ENCODE assay signal across 24 cellular contexts in genomic region chr16:11326084-11326736, GRCh38. TPM values are rescaled to one million over a fixed set of nuclear protein-coding genes. Genes with fewer than 3 reads are reported as not detected.
DNase-seq lines count a peak whose midpoint lies in the region; ATAC-seq, FAIRE-seq and TF ChIP-seq lines count a peak whose summit lies in the region.
"Had no signal": no experiment of that assay in that cellular context is flagged by ENCODE, and none has a peak within 500 bp of the region (broad histone marks: within the 10 kb centered on the region; RNA-seq: fewer than 3 reads in every experiment).

No MANE protein-coding gene starts in this region.

- peaks cover 35% of the 10 kb centered on the region for H3K4me1 Mint-ChIP-seq in activated T-helper 17 cell treated with anti-CD3 and anti-CD28 coated beads, Interleukin-2, amount 50 U/mL, for 72 hours

- H3K9ac ChIP-seq in mesendoderm (ENCODE audit: low read length) = no peak overlapping the region
- no peak overlapping the region for H3K9ac ChIP-seq in Karpas-422 (ENCODE audit: low read length)
- H3K9ac ChIP-seq: KMS-11 had no signal

- no peak for TF ChIP-seq POLR2A in GM12892 (IDR thresholded peaks at IDR 0.05; ENCODE audit: low read depth, low read length)

- H2BK120ac ChIP-seq in mesendoderm (ENCODE audit: low read depth, low read length) = no peak overlapping the region

- no peak overlapping the region for H4K8ac ChIP-seq in mesendoderm (ENCODE audit: low read depth, low read length)

- DNase-seq in AG10803 (ENCODE audit: low read depth) (peak; percentile 26), GM12892 (ENCODE audit: insufficient read length) (no peak), mesendoderm (no peak), midbrain (lab: John Stamatoyannopoulos, UW) (no peak), NCI-H748 (lab: John Stamatoyannopoulos, UW; ENCODE audit: unreplicated experiment) (no peak), Karpas-422 (no peak), NCI-H446 (lab: John Stamatoyannopoulos, UW) (no peak)
- DNase-seq: activated CD4-positive, alpha-beta T cell treated with anti-CD3 and anti-CD28 coated beads, Interleukin-2, amount 50 U/mL, for 1 hour; activated effector memory CD4-positive, alpha-beta T cell treated with Interleukin-2 at 50 U/mL for 16 hours; BE2C; cortex of kidney; DMS153; islet precursor cell; NCI-H1436; NCI-H345; pancreas; Right ventricle myocardium superior; small intestine; stomach had no signal

- H4K20me1 ChIP-seq in Karpas-422 (ENCODE audit: insufficient read depth, low read depth, low read length) = peaks cover 7% of the 10 kb centered on the region

- H3K4ac ChIP-seq in mesendoderm (ENCODE audit: low read depth, low read length) = peak overlapping the region; percentile 40

- FAIRE-seq in GM12892 (lab: Jason Lieb, UNC) = peak; percentile 5
- FAIRE-seq: pancreas, small intestine had no signal

- H3K27me3 Mint-ChIP-seq in activated T-helper 17 cell treated with anti-CD3 and anti-CD28 coated beads, Interleukin-2, amount 50 U/mL, for 72 hours = no peaks in the 10 kb centered on the region

- H3K23ac ChIP-seq in mesendoderm (ENCODE audit: low read length) = no peak overlapping the region

- no peak overlapping the region for H2AFZ ChIP-seq in Karpas-422 (ENCODE audit: low read length)

- peak; percentile 2 for ATAC-seq in activated T-helper 17 cell treated with anti-CD3 and anti-CD28 coated beads, Interleukin-2, amount 50 U/mL, for 72 hours (replicated peaks)
- ATAC-seq: esophagus mucosa, heart left ventricle had no signal

- no peaks in the 10 kb centered on the region for H3K9me3 Mint-ChIP-seq in activated T-helper 17 cell treated with anti-CD3 and anti-CD28 coated beads, Interleukin-2, amount 50 U/mL, for 72 hours

- H2AK5ac ChIP-seq in mesendoderm (ENCODE audit: low read length) = no peak overlapping the region

- H3K4me2 ChIP-seq in mesendoderm (ENCODE audit: low read length) (no peak overlapping the region), Karpas-422 (ENCODE audit: low read depth, low read length, poor library complexity, severe bottlenecking) (no peak overlapping the region)

- H3K9me3 ChIP-seq in Karpas-422 (ENCODE audit: low read length) = no peaks in the 10 kb centered on the region
- H3K9me3 ChIP-seq: BE2C, heart left ventricle, pancreas, stomach had no signal

- H3K36me3 ChIP-seq in mesendoderm (ENCODE audit: control insufficient read depth, insufficient read depth, low read length) (no peaks in the 10 kb centered on the region), Karpas-422 (ENCODE audit: insufficient read depth, low read length) (no peaks in the 10 kb centered on the region)
- H3K36me3 ChIP-seq: BE2C, heart left ventricle, pancreas, stomach had no signal

- H3K4me1 ChIP-seq in mesendoderm (ENCODE audit: control insufficient read depth, low read depth, low read length) = peaks cover 2% of the 10 kb centered on the region
- peaks cover 41% of the 10 kb centered on the region for H3K4me1 ChIP-seq in Karpas-422 (ENCODE audit: low read length)
- H3K4me1 ChIP-seq: BE2C, pancreas had no signal

- H3K4me3 ChIP-seq in AG10803 (ENCODE audit: low read length) (no peak overlapping the region), mesendoderm (ENCODE audit: low read length) (no peak overlapping the region), Karpas-422 (ENCODE audit: low read length) (no peak overlapping the region)
- H3K4me3 ChIP-seq: heart left ventricle, pancreas, stomach had no signal

- H2BK15ac ChIP-seq in mesendoderm (replicated peaks; ENCODE audit: low read depth) = no peak overlapping the region

- WGBS in mesendoderm (ENCODE audit: extremely low coverage, insufficient coverage, low lambda C conversion rate) = no CpG with 5 or more reads among the region's 9 CpGs

- no peak overlapping the region for H3K27ac ChIP-seq in mesendoderm (ENCODE audit: low read depth, low read length)
- H3K27ac ChIP-seq in Karpas-422 (ENCODE audit: low read length) = no peak overlapping the region
- H3K27ac ChIP-seq: pancreas had no signal

- H3K9me2 ChIP-seq in Karpas-422 (replicated peaks; ENCODE audit: insufficient read depth, low read length) = no peaks in the 10 kb centered on the region

- no peak overlapping the region for H3K27ac Mint-ChIP-seq in activated T-helper 17 cell treated with anti-CD3 and anti-CD28 coated beads, Interleukin-2, amount 50 U/mL, for 72 hours

- no peak overlapping the region for H4K5ac ChIP-seq in mesendoderm (ENCODE audit: low read length)

- H2BK5ac ChIP-seq in mesendoderm (ENCODE audit: low read length) = no peak overlapping the region

- H3K27me3 ChIP-seq in mesendoderm (ENCODE audit: insufficient read depth, low read length, poor library complexity) (no peaks in the 10 kb centered on the region), Karpas-422 (ENCODE audit: low read length) (peaks cover 3% of the 10 kb centered on the region; the same call in 1 of the 2 replicates)
- H3K27me3 ChIP-seq: BE2C, heart left ventricle, pancreas, stomach had no signal

- H3K4me3 Mint-ChIP-seq in activated T-helper 17 cell treated with anti-CD3 and anti-CD28 coated beads, Interleukin-2, amount 50 U/mL, for 72 hours = no peak overlapping the region

- no peak for TF ChIP-seq CTCF in AG10803 (conservative IDR thresholded peaks at IDR 0.05; ENCODE audit: low read length)

- H3K56ac ChIP-seq in mesendoderm (ENCODE audit: low read length) = peak overlapping the region; percentile 37

- H3K79me1 ChIP-seq in mesendoderm (ENCODE audit: low read length) = no peaks in the 10 kb centered on the region

- H3K79me2 ChIP-seq in mesendoderm (ENCODE audit: control insufficient read depth, insufficient read depth, low read length) (no peaks in the 10 kb centered on the region), Karpas-422 (ENCODE audit: low read length) (no peaks in the 10 kb centered on the region)

- H3K18ac ChIP-seq in mesendoderm (ENCODE audit: low read length) = peak overlapping the region; percentile 22

- H3K36me3 Mint-ChIP-seq in activated T-helper 17 cell treated with anti-CD3 and anti-CD28 coated beads, Interleukin-2, amount 50 U/mL, for 72 hours (ENCODE audit: low read depth) = no peaks in the 10 kb centered on the region

RNA-seq across cellular contexts. Expression of gene RMI2, which starts 19.0 kb away (rescaled TPM):
- 25.7 TPM for polyA plus RNA-seq in GM12892 (2012; ENCODE audit: missing spikeins)
- total RNA-seq in activated T-helper 17 cell treated with anti-CD3 and anti-CD28 coated beads, Interleukin-2, amount 50 U/mL, for 72 hours = 10 to 100 TPM; 31.6 to 34.3 TPM
- 57.3 TPM for polyA plus RNA-seq in mesendoderm (2013, experiment 1 of 2)
- polyA plus RNA-seq in mesendoderm (2013, experiment 2 of 2) = 58.1 TPM
- 19.4 and 45.2 TPM in 2 replicates for total RNA-seq in Karpas-422 (2014; rRNA removed; shearing (Covaris generic); ENCODE audit: low replicate concordance)

RNA-seq across cellular contexts. Expression of gene PRM1, which starts 45.1 kb away (rescaled TPM):
- not detected for polyA plus RNA-seq in GM12892 (2012; ENCODE audit: missing spikeins)
- total RNA-seq in activated T-helper 17 cell treated with anti-CD3 and anti-CD28 coated beads, Interleukin-2, amount 50 U/mL, for 72 hours = not detected
- 1.9 TPM for polyA plus RNA-seq in mesendoderm (2013, experiment 1 of 2)
- polyA plus RNA-seq in mesendoderm (2013, experiment 2 of 2) = 2.6 TPM
- not detected in 2 replicates for total RNA-seq in Karpas-422 (2014; rRNA removed; shearing (Covaris generic); ENCODE audit: low replicate concordance)
- total RNA-seq: esophagus mucosa, heart left ventricle, mucosa of gallbladder, pancreas, Right ventricle myocardium superior, stomach had no signal
- polyA plus RNA-seq: heart left ventricle, pancreas, small intestine, stomach had no signal

RNA-seq across cellular contexts. Expression of gene PRM2, which starts 49.9 kb away (rescaled TPM):
- polyA plus RNA-seq in GM12892 (2012; ENCODE audit: missing spikeins) = 0.61 TPM
- not detected for total RNA-seq in activated T-helper 17 cell treated with anti-CD3 and anti-CD28 coated beads, Interleukin-2, amount 50 U/mL, for 72 hours
- polyA plus RNA-seq in mesendoderm (2013, experiment 1 of 2) = not detected
- polyA plus RNA-seq in mesendoderm (2013, experiment 2 of 2) = not detected
- total RNA-seq in Karpas-422 (2014; rRNA removed; shearing (Covaris generic); ENCODE audit: low replicate concordance) = not detected in 2 replicates
- total RNA-seq: esophagus mucosa, heart left ventricle, mucosa of gallbladder, pancreas, Right ventricle myocardium superior, stomach had no signal
- polyA plus RNA-seq: heart left ventricle, pancreas, small intestine, stomach had no signal

RNA-seq across cellular contexts. Expression of gene PRM3, which starts 52.8 kb away (rescaled TPM):
- not detected for polyA plus RNA-seq in GM12892 (2012; ENCODE audit: missing spikeins)
- not detected for total RNA-seq in activated T-helper 17 cell treated with anti-CD3 and anti-CD28 coated beads, Interleukin-2, amount 50 U/mL, for 72 hours
- polyA plus RNA-seq in mesendoderm (2013, experiment 1 of 2) = not detected
- polyA plus RNA-seq in mesendoderm (2013, experiment 2 of 2) = not detected
- not detected in 2 replicates for total RNA-seq in Karpas-422 (2014; rRNA removed; shearing (Covaris generic); ENCODE audit: low replicate concordance)
- total RNA-seq: esophagus mucosa, heart left ventricle, mucosa of gallbladder, pancreas, Right ventricle myocardium superior, stomach had no signal
- polyA plus RNA-seq: heart left ventricle, pancreas, small intestine, stomach had no signal

RNA-seq across cellular contexts. Expression of gene TNP2, which starts 57.1 kb away (rescaled TPM):
- polyA plus RNA-seq in GM12892 (2012; ENCODE audit: missing spikeins) = 0.81 TPM
- total RNA-seq in activated T-helper 17 cell treated with anti-CD3 and anti-CD28 coated beads, Interleukin-2, amount 50 U/mL, for 72 hours = not detected
- not detected for polyA plus RNA-seq in mesendoderm (2013, experiment 1 of 2)
- polyA plus RNA-seq in mesendoderm (2013, experiment 2 of 2) = not detected
- total RNA-seq in Karpas-422 (2014; rRNA removed; shearing (Covaris generic); ENCODE audit: low replicate concordance) = not detected in 2 replicates
- total RNA-seq: esophagus mucosa, heart left ventricle, mucosa of gallbladder, pancreas, Right ventricle myocardium superior, stomach had no signal
- polyA plus RNA-seq: heart left ventricle, pancreas, small intestine, stomach had no signal
